9 cellular contexts compared by ENCODE assay signal in the genomic region with DNA sequence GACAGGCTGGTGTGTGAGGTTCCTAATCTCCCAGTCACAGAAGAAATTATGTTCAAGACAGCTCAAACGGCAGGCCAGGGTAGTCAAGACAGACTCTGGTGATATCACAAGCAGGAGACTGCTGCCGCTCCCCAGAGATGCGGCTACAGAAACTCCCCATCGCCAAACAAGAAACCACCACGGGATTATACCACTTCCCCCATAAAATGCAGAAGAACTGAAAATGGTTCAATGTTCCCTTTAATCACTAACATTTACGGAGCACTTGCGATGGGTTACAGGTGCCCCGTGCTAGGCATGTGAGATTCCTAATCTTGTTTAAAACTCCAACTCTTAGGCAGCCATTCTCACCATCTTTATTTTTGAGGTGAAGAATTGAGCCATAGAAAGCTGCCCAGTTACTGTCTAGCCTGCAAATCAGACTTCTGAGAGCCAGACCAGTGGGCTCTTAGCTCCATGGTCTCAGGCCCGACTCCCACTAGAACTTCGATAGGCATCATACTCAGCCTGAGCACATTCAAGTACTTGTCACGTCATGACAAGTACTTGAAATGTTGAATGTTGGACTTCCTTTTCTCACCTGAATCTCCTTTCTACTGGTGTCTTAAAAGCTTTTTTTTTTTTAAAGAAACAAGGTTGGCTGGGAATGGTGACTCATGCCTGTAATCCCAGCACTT. TPM values are rescaled to one million over a fixed set of nuclear protein-coding genes. Genes with fewer than 3 reads are reported as not detected.
DNase-seq lines count a peak whose midpoint lies in the region; ATAC-seq, FAIRE-seq and TF ChIP-seq lines count a peak whose summit lies in the region.
"Had no signal": no experiment of that assay in that cellular context is flagged by ENCODE, and none has a peak within 500 bp of the region (broad histone marks: within the 10 kb centered on the region; RNA-seq: fewer than 3 reads in every experiment).

No MANE protein-coding gene starts in this region.

- peaks cover 17 to 26% of the 10 kb centered on the region in 2 donors for H3K4me1 ChIP-seq in mucosa of rectum (ENCODE audit: control insufficient read depth in 2 of 2, insufficient read depth in 2 of 2, low read length in 2 of 2)
- H3K4me1 ChIP-seq in kidney (ENCODE audit: control insufficient read depth in 1 of 2, insufficient read depth in 1 of 2, low read depth in 1 of 2, low read length in 2 of 2) = peaks cover 0 to 9% of the 10 kb centered on the region in 2 donors

- no peak overlapping the region for H3K4me3 ChIP-seq in mucosa of rectum (ENCODE audit: low read length in 2 of 2)
- no peak overlapping the region for H3K4me3 ChIP-seq in kidney (ENCODE audit: low read length in 2 of 2)

- H3K9me3 ChIP-seq in mucosa of rectum (ENCODE audit: control insufficient read depth in 2 of 2, low read length in 2 of 2) = no peaks in the 10 kb centered on the region
- no peaks in the 10 kb centered on the region for H3K9me3 ChIP-seq in kidney (ENCODE audit: control insufficient read depth in 1 of 2, low read length in 2 of 2)

- intact Hi-C loops in kidney (cut with DNase I) = no loop called here

- TF ChIP-seq CTCF in VCaP (conservative IDR thresholded peaks at IDR 0.05) = no peak
- TF ChIP-seq CTCF in kidney (IDR thresholded peaks at IDR 0.05; ENCODE audit: borderline replicate concordance, extremely low read depth, insufficient read depth) = no peak

- peak; percentile 69 for ATAC-seq in HG02678 (IDR thresholded peaks at IDR 0.05; ENCODE audit: unreplicated experiment)
- ATAC-seq: SK-N-SH treated with all-trans-retinoic acid at 6 μM for 48 hours had no signal

- H3K36me3 ChIP-seq in mucosa of rectum (ENCODE audit: control insufficient read depth in 2 of 2, insufficient read depth in 2 of 2, low read length in 2 of 2) = peaks cover 48 to 55% of the 10 kb centered on the region in 2 donors
- peaks cover 20 to 22% of the 10 kb centered on the region in 2 donors for H3K36me3 ChIP-seq in kidney (ENCODE audit: control insufficient read depth in 1 of 2, insufficient read depth in 2 of 2, low read length in 2 of 2)

- H3K27ac ChIP-seq in VCaP = peak overlapping the region; percentile 72
- peak overlapping the region; percentile 40 to 77 for H3K27ac ChIP-seq in mucosa of rectum (ENCODE audit: low read depth in 2 of 2, low read length in 2 of 2)
- no peak overlapping the region for H3K27ac ChIP-seq in kidney (ENCODE audit: low read depth in 2 of 2, low read length in 2 of 2)

- no peaks in the 10 kb centered on the region for H3K27me3 ChIP-seq in mucosa of rectum (ENCODE audit: control insufficient read depth in 2 of 2, insufficient read depth in 2 of 2, low read length in 2 of 2)

- H3K9ac ChIP-seq in mucosa of rectum (ENCODE audit: low read depth in 1 of 2, low read length in 2 of 2) (peak overlapping the region in 1 of 2 donors; percentile 42), kidney (ENCODE audit: low read length in 2 of 2) (no peak overlapping the region)

- FAIRE-seq in kidney (lab: Jason Lieb, UNC) = no peak

- DNase-seq in GF-D8 (lab: John Stamatoyannopoulos, UW) = peak; percentile 85
- DNase-seq in kidney = no peak
- no peak for DNase-seq in NCI-H1417 (lab: John Stamatoyannopoulos, UW)
- DNase-seq in NCI-H446 (lab: John Stamatoyannopoulos, UW) = no peak
- DNase-seq in AG08395 (ENCODE audit: low spot score) = no peak

RNA-seq across cellular contexts. Expression of a gene that starts 58.4 kb away (rescaled TPM):
- 41.6 TPM for total RNA-seq in kidney
- polyA plus RNA-seq in kidney (ENCODE audit: insufficient read depth, low read depth, low replicate concordance) = 8.5 TPM

Comparison
In these comparisons a context has a peak if more than half of its experiments do, and no peak if none do; other contexts are left out.
1. H3K27ac ChIP-seq: peak in VCaP (single experiment) and mucosa of rectum (2 of 2); none in kidney (0 of 2).